22 cellular contexts compared by ENCODE assay signal in genomic region chr12:42706331-42706730, GRCh38.
DNase-seq lines count a peak whose midpoint lies in the region; ATAC-seq, FAIRE-seq and TF ChIP-seq lines count a peak whose summit lies in the region.
"Had no signal": no experiment of that assay in that cellular context is flagged by ENCODE, and none has a peak within 500 bp of the region (broad histone marks: within the 10 kb centered on the region; RNA-seq: fewer than 3 reads in every experiment).

No MANE protein-coding gene starts in this region.

- H3K9ac ChIP-seq in astrocyte (ENCODE audit: low read length) (no peak overlapping the region), mesenchymal stem cell (ENCODE audit: low read length) (peak overlapping the region; percentile 41)

- H2AK5ac ChIP-seq in mesenchymal stem cell (ENCODE audit: low read length, severe bottlenecking): no peak overlapping the region

- no peak for FAIRE-seq in astrocyte (lab: Jason Lieb, UNC)
- FAIRE-seq: GM18507 had no signal

- no peaks in the 10 kb centered on the region for H3K79me2 ChIP-seq in astrocyte (ENCODE audit: insufficient read depth, low read length)

- no peaks in the 10 kb centered on the region for H4K20me1 ChIP-seq in astrocyte (ENCODE audit: insufficient read depth, low read length)

- H2AFZ ChIP-seq in astrocyte (ENCODE audit: low read depth, low read length): no peak overlapping the region
- no peak overlapping the region for H2AFZ ChIP-seq in mesenchymal stem cell (ENCODE audit: low read depth, low read length)

- no peak for ATAC-seq in heart right ventricle
- ATAC-seq in left cardiac atrium: no peak
- ATAC-seq in HG03097 (IDR thresholded peaks at IDR 0.05; ENCODE audit: low FRiP score, unreplicated experiment): no peak
- ATAC-seq in activated CD4-positive, CD25-positive, alpha-beta regulatory T cell treated with anti-CD3 and anti-CD28 coated beads, Interleukin-2, amount 50 U/mL, for 24 hours: no peak
- ATAC-seq: esophagus mucosa, left colon had no signal

- WGBS in heart right ventricle, 2 donors: 87 to 96% methylated on average over 1 of the region's 1 CpG
- 83% methylated on average over 1 of the region's 1 CpG for WGBS in mesenchymal stem cell
- WGBS in tibial nerve, 2 donors: 74 to 85% methylated on average over 1 of the region's 1 CpG

- intact Hi-C loops in heart right ventricle (cut with DNase I) (no loop called here), left cardiac atrium (cut with DNase I) (no loop called here)

- H3K27me3 ChIP-seq in heart right ventricle: no peaks in the 10 kb centered on the region
- no peaks in the 10 kb centered on the region for H3K27me3 ChIP-seq in astrocyte (ENCODE audit: insufficient read depth, low read length)
- H3K27me3 ChIP-seq in mesenchymal stem cell (ENCODE audit: control insufficient read depth in 1 of 2, insufficient read depth in 1 of 2, low read length in 2 of 2): no peaks in the 10 kb centered on the region
- no peaks in the 10 kb centered on the region for H3K27me3 ChIP-seq in tibial nerve
- H3K27me3 ChIP-seq: vagina had no signal

- H3K79me1 ChIP-seq in mesenchymal stem cell (replicated peaks; ENCODE audit: low read length, poor library complexity, severe bottlenecking): no peaks in the 10 kb centered on the region

- no peak overlapping the region for H2BK15ac ChIP-seq in mesenchymal stem cell (ENCODE audit: low read depth, poor library complexity, severe bottlenecking)

- no peak overlapping the region for H4K91ac ChIP-seq in mesenchymal stem cell (ENCODE audit: low read length)

- no peak overlapping the region for H3K18ac ChIP-seq in mesenchymal stem cell (ENCODE audit: low read depth in 1 of 2, low read length in 2 of 2)

- DNase-seq in heart right ventricle (no peak), left cardiac atrium (no peak), astrocyte (ENCODE audit: low read depth) (no peak), mesenchymal stem cell (no peak), tibial nerve (ENCODE audit: low spot score in 2 of 2) (no peak), NCI-H2171 (lab: John Stamatoyannopoulos, UW) (no peak)
- DNase-seq: 8988T; activated B cell treated with CpG ODN at 0.5 μM for 24 hours; activated CD4-positive, alpha-beta memory T cell treated with anti-CD3 and anti-CD28 coated beads for 36 hours; activated gamma-delta T cell treated with Interleukin-2 at 50 U/mL for 16 hours; central memory CD4-positive, alpha-beta T cell; effector CD4-positive, alpha-beta T cell; NCI-H1436; stimulated activated CD4-positive, alpha-beta T cell treated with anti-CD3 and anti-CD28 coated beads, Interleukin-12 subunit alpha, Interleukin-12 subunit beta, amount 100 ng/mL, for 4 hours had no signal

- no peak overlapping the region for H3K4me3 Mint-ChIP-seq in astrocyte (ENCODE audit: unreplicated experiment)
- H3K4me3 Mint-ChIP-seq: activated B cell treated with CpG ODN at 0.5 μM for 24 hours; activated CD4-positive, alpha-beta memory T cell treated with anti-CD3 and anti-CD28 coated beads for 36 hours; B cell had no signal

- no peak overlapping the region for H3K4me3 ChIP-seq in heart right ventricle
- H3K4me3 ChIP-seq in astrocyte (ENCODE audit: insufficient read depth, low read depth, low read length): no peak overlapping the region
- H3K4me3 ChIP-seq in mesenchymal stem cell (ENCODE audit: insufficient read depth in 1 of 2, low read depth in 1 of 2, low read length in 2 of 2): no peak overlapping the region
- no peak overlapping the region for H3K4me3 ChIP-seq in tibial nerve
- H3K4me3 ChIP-seq: prostate gland, vagina had no signal

- H3K36me3 ChIP-seq in heart right ventricle: no peaks in the 10 kb centered on the region
- H3K36me3 ChIP-seq in astrocyte (ENCODE audit: insufficient read depth, low read length): no peaks in the 10 kb centered on the region
- no peaks in the 10 kb centered on the region for H3K36me3 ChIP-seq in mesenchymal stem cell (ENCODE audit: control insufficient read depth in 1 of 2, insufficient read depth in 2 of 2, low read depth in 1 of 2, low read length in 2 of 2)
- no peaks in the 10 kb centered on the region for H3K36me3 ChIP-seq in tibial nerve
- H3K36me3 ChIP-seq: prostate gland, vagina had no signal

- H3K27me3 Mint-ChIP-seq in astrocyte (ENCODE audit: low read depth, unreplicated experiment): no peaks in the 10 kb centered on the region
- H3K27me3 Mint-ChIP-seq: activated B cell treated with CpG ODN at 0.5 μM for 24 hours; activated CD4-positive, alpha-beta memory T cell treated with anti-CD3 and anti-CD28 coated beads for 36 hours; B cell had no signal

- peak overlapping the region; percentile 38 for H3K27ac Mint-ChIP-seq in astrocyte (ENCODE audit: unreplicated experiment)
- H3K27ac Mint-ChIP-seq: activated B cell treated with CpG ODN at 0.5 μM for 24 hours; activated CD4-positive, alpha-beta memory T cell treated with anti-CD3 and anti-CD28 coated beads for 36 hours; B cell had no signal

- H3K9me3 Mint-ChIP-seq in astrocyte (ENCODE audit: unreplicated experiment): peaks cover 7% of the 10 kb centered on the region
- H3K9me3 Mint-ChIP-seq: activated B cell treated with CpG ODN at 0.5 μM for 24 hours; activated CD4-positive, alpha-beta memory T cell treated with anti-CD3 and anti-CD28 coated beads for 36 hours had no signal

- no peak overlapping the region for H3K4ac ChIP-seq in mesenchymal stem cell (ENCODE audit: low read depth in 1 of 2, low read length in 2 of 2)

- H3K14ac ChIP-seq in mesenchymal stem cell (ENCODE audit: low read length in 2 of 2): no peak overlapping the region

- no peak overlapping the region for H4K8ac ChIP-seq in mesenchymal stem cell (ENCODE audit: low read length)

- H2BK12ac ChIP-seq in mesenchymal stem cell (ENCODE audit: low read length in 2 of 2): no peak overlapping the region

- peak overlapping the region in 6 of 10 donors; percentile 2 to 63 (median 36) for H3K27ac ChIP-seq in heart right ventricle
- H3K27ac ChIP-seq in astrocyte (ENCODE audit: low read depth, low read length): peak overlapping the region; percentile 49
- H3K27ac ChIP-seq in mesenchymal stem cell (ENCODE audit: low read length, poor library complexity, severe bottlenecking): peak overlapping the region; percentile 79
- H3K27ac ChIP-seq in tibial nerve: peak overlapping the region in 3 of 4 donors; percentile 38 to 73 (median 42)
- H3K27ac ChIP-seq: prostate gland, vagina had no signal

- no peak for TF ChIP-seq EP300 in tibial nerve (IDR thresholded peaks at IDR 0.05)

- H2BK5ac ChIP-seq in mesenchymal stem cell (ENCODE audit: low read depth, low read length, poor library complexity, severe bottlenecking): peak overlapping the region; percentile 57

- no peak for TF ChIP-seq CTCF in heart right ventricle (IDR thresholded peaks at IDR 0.05)
- no peak for TF ChIP-seq CTCF in astrocyte (IDR thresholded peaks at IDR 0.05; ENCODE audit: insufficient read depth, low read depth, low read length)
- no peak for TF ChIP-seq CTCF in tibial nerve (IDR thresholded peaks at IDR 0.05)

- H3K9me3 ChIP-seq in heart right ventricle (peaks cover 0 to 6% (median 0%) of the 10 kb centered on the region in 11 donors), astrocyte (ENCODE audit: insufficient read depth, low read depth, low read length) (no peaks in the 10 kb centered on the region), mesenchymal stem cell (ENCODE audit: control insufficient read depth, low read length) (no peaks in the 10 kb centered on the region), tibial nerve (no peaks in the 10 kb centered on the region)
- H3K9me3 ChIP-seq: prostate gland, vagina had no signal

- H3K4me1 ChIP-seq in heart right ventricle (peaks cover 0 to 29% (median 14%) of the 10 kb centered on the region in 9 donors), astrocyte (ENCODE audit: insufficient read depth, low read length) (peaks cover 11% of the 10 kb centered on the region), mesenchymal stem cell (ENCODE audit: control insufficient read depth, insufficient read depth, low read depth, low read length) (peaks cover 4% of the 10 kb centered on the region), tibial nerve (peaks cover 0 to 39% (median 0%) of the 10 kb centered on the region in 4 donors)
- H3K4me1 ChIP-seq: prostate gland had no signal

- no peak overlapping the region for H2BK120ac ChIP-seq in mesenchymal stem cell (ENCODE audit: low read depth, low read length)

- H3K4me2 ChIP-seq in astrocyte (ENCODE audit: low read length) (no peak overlapping the region), mesenchymal stem cell (ENCODE audit: low read length, poor library complexity, severe bottlenecking) (no peak overlapping the region)

- no peaks in the 10 kb centered on the region for H3K36me3 Mint-ChIP-seq in astrocyte (ENCODE audit: low read depth, unreplicated experiment)
- H3K36me3 Mint-ChIP-seq: activated CD4-positive, alpha-beta memory T cell treated with anti-CD3 and anti-CD28 coated beads for 36 hours had no signal

- TF ChIP-seq POLR2A in tibial nerve (IDR thresholded peaks at IDR 0.05): no peak

- H3K23ac ChIP-seq in mesenchymal stem cell (ENCODE audit: low read length in 2 of 2): no peak overlapping the region

- H3K4me1 Mint-ChIP-seq in astrocyte (ENCODE audit: low read depth, unreplicated experiment): peaks cover 9% of the 10 kb centered on the region
- H3K4me1 Mint-ChIP-seq: activated B cell treated with CpG ODN at 0.5 μM for 24 hours, B cell had no signal
